ENCODE assay signal across 1 cellular context in genomic region chr1:31760901-31761470, GRCh38.
TF ChIP-seq lines count a peak whose summit lies in the region.

No MANE protein-coding gene starts in this region.

TF ChIP-seq in HepG2, 621 proteins besides CTCF, POLR2A, EP300 and RAD21:
- TF ChIP-seq FOSL2 (CRISPR knock-in tag; IDR thresholded peaks at IDR 0.05) (peak; percentile 81), SAP130 (CRISPR knock-in tag; IDR thresholded peaks at IDR 0.05; ENCODE audit: low read depth) (peak; percentile 49), ZNF460 (CRISPR knock-in tag; IDR thresholded peaks at IDR 0.05; ENCODE audit: borderline replicate concordance) (no peak), SP4 (CRISPR knock-in tag; IDR thresholded peaks at IDR 0.05) (0 out of 2 replicates have a peak, but pooled peaks have one; percentile 23), GATAD1 (CRISPR knock-in tag; IDR thresholded peaks at IDR 0.05) (no peak), ZSCAN5A (CRISPR knock-in tag; IDR thresholded peaks at IDR 0.05; ENCODE audit: borderline replicate concordance) (no peak), MAZ (IDR thresholded peaks at IDR 0.05; ENCODE audit: borderline replicate concordance, low read depth, low read length) (0 out of 2 replicates have a peak, but pooled peaks have one; percentile 17), MAZ (CRISPR knock-in tag; IDR thresholded peaks at IDR 0.05; ENCODE audit: low read depth) (no peak), RFX1 (IDR thresholded peaks at IDR 0.05) (peak; percentile 39; the same call in 1 of the 2 replicates), GABPB1 (CRISPR knock-in tag; IDR thresholded peaks at IDR 0.05) (peak; percentile 67; the same call in 1 of the 2 replicates), TFAP4 (IDR thresholded peaks at IDR 0.05; ENCODE audit: borderline replicate concordance, low read depth) (peak; percentile 78; the same call in 1 of the 2 replicates), E2F1 (CRISPR knock-in tag; IDR thresholded peaks at IDR 0.05) (no peak), NPAS2 (CRISPR knock-in tag; IDR thresholded peaks at IDR 0.05; ENCODE audit: borderline replicate concordance) (no peak), KLF9 (CRISPR knock-in tag; IDR thresholded peaks at IDR 0.05; ENCODE audit: low read depth) (no peak), PPARG (CRISPR knock-in tag; conservative IDR thresholded peaks at IDR 0.05) (0 out of 2 replicates have a peak, but pooled peaks have one; percentile 11), TRIM22 (IDR thresholded peaks at IDR 0.05) (no peak), ZBED4 (CRISPR knock-in tag; IDR thresholded peaks at IDR 0.05; ENCODE audit: borderline replicate concordance) (no peak), ETV5 (CRISPR knock-in tag; IDR thresholded peaks at IDR 0.05; ENCODE audit: borderline replicate concordance) (peak; percentile 41; the same call in 1 of the 2 replicates), MXI1 (IDR thresholded peaks at IDR 0.05; ENCODE audit: borderline replicate concordance, low read depth, low read length) (no peak), KDM2A (CRISPR knock-in tag; IDR thresholded peaks at IDR 0.05; ENCODE audit: borderline replicate concordance, low read depth) (peak; percentile 35; the same call in 1 of the 2 replicates), MTF2 (CRISPR knock-in tag; IDR thresholded peaks at IDR 0.05; ENCODE audit: borderline replicate concordance) (no peak), ZNF687 (CRISPR knock-in tag; IDR thresholded peaks at IDR 0.05) (peak; percentile 42), ZNF350 (CRISPR knock-in tag; IDR thresholded peaks at IDR 0.05; ENCODE audit: borderline replicate concordance, low read depth) (0 out of 2 replicates have a peak, but pooled peaks have one; percentile 31), ZNF362 (CRISPR knock-in tag; IDR thresholded peaks at IDR 0.05; ENCODE audit: borderline replicate concordance) (no peak), LCORL (IDR thresholded peaks at IDR 0.05) (no peak), LCORL (CRISPR knock-in tag; IDR thresholded peaks at IDR 0.05) (peak; percentile 32; the same call in 1 of the 2 replicates)
